1 cellular context compared by ENCODE assay signal in the genomic region with DNA sequence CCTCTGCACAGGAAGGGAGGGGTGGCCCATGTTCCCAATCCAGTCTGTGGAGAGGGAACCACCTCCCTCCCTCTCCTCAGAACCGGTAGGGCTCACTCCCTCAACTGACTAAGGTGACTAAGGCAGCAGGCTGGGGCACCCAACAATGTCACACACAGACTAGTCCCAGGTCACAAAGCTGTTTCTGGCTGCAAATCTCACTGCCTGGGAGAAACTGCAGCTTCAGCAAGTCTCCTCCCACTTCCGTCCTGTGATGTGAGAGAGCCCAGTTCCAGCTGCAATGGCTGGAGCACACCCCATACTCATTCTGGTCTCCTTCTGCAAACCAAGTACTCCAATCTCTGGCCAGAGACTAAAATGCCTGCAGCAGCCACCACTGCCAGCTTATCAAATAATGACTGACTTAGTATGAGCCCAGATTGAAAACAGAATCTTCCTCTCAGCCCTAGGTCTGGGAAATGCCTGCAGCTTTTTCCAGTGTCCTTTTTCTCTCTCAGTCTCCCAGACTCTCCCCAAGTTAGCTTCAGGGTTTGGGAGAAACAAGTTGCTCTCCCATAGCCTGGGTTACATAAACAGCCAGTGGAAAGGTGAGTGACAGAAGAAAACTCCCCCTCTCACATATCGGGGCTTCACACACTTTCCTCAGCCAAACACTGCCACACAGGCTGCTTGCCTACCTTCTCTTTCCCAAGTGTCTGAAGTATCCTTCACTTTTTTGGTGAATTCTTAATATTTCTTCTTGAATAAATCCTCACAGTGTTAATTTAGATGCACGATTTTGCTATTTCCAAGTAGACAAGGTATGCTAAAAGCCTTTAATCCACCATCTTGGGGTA.
TF ChIP-seq lines count a peak whose summit lies in the region.

No MANE protein-coding gene starts in this region.

TF ChIP-seq in HCT116, 20 proteins besides CTCF, POLR2A, EP300 and RAD21:
- no peak for TF ChIP-seq MAX (IDR thresholded peaks at IDR 0.05)
- no peak for TF ChIP-seq SP1 (IDR thresholded peaks at IDR 0.05; ENCODE audit: low read depth)
- no peak for TF ChIP-seq ZNF274 (IDR thresholded peaks at IDR 0.05; ENCODE audit: low read depth, low read length)
- TF ChIP-seq CEBPB (IDR thresholded peaks at IDR 0.05; ENCODE audit: low read depth) = no peak
